In genomic region chr2:118473241-118473640, GRCh38 we compare ENCODE assay signal across 2 cellular contexts.
TF ChIP-seq lines count a peak whose summit lies in the region.

No MANE protein-coding gene starts in this region.

TF ChIP-seq in SK-N-SH treated with all-trans-retinoic acid at 6 μM for 48 hours, 23 proteins besides CTCF, POLR2A, EP300 and RAD21 (continued from another document):
- TF ChIP-seq, protein P1, sequence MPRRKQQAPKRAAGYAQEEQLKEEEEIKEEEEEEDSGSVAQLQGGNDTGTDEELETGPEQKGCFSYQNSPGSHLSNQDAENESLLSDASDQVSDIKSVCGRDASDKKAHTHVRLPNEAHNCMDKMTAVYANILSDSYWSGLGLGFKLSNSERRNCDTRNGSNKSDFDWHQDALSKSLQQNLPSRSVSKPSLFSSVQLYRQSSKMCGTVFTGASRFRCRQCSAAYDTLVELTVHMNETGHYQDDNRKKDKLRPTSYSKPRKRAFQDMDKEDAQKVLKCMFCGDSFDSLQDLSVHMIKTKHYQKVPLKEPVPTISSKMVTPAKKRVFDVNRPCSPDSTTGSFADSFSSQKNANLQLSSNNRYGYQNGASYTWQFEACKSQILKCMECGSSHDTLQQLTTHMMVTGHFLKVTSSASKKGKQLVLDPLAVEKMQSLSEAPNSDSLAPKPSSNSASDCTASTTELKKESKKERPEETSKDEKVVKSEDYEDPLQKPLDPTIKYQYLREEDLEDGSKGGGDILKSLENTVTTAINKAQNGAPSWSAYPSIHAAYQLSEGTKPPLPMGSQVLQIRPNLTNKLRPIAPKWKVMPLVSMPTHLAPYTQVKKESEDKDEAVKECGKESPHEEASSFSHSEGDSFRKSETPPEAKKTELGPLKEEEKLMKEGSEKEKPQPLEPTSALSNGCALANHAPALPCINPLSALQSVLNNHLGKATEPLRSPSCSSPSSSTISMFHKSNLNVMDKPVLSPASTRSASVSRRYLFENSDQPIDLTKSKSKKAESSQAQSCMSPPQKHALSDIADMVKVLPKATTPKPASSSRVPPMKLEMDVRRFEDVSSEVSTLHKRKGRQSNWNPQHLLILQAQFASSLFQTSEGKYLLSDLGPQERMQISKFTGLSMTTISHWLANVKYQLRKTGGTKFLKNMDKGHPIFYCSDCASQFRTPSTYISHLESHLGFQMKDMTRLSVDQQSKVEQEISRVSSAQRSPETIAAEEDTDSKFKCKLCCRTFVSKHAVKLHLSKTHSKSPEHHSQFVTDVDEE (CRISPR knock-in tag; IDR thresholded peaks at IDR 0.05) = no peak
- TF ChIP-seq, protein P2, sequence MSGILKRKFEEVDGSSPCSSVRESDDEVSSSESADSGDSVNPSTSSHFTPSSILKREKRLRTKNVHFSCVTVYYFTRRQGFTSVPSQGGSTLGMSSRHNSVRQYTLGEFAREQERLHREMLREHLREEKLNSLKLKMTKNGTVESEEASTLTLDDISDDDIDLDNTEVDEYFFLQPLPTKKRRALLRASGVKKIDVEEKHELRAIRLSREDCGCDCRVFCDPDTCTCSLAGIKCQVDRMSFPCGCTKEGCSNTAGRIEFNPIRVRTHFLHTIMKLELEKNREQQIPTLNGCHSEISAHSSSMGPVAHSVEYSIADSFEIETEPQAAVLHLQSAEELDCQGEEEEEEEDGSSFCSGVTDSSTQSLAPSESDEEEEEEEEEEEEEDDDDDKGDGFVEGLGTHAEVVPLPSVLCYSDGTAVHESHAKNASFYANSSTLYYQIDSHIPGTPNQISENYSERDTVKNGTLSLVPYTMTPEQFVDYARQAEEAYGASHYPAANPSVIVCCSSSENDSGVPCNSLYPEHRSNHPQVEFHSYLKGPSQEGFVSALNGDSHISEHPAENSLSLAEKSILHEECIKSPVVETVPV (CRISPR knock-in tag; IDR thresholded peaks at IDR 0.05) = no peak
- no peak for TF ChIP-seq RARB (CRISPR knock-in tag; IDR thresholded peaks at IDR 0.05)
- no peak for TF ChIP-seq ZNF70 (CRISPR knock-in tag; IDR thresholded peaks at IDR 0.05)

TF ChIP-seq in SK-N-SH, 30 proteins besides CTCF, POLR2A, EP300 and RAD21 (continued from another document):
- TF ChIP-seq TCF12 (IDR thresholded peaks at IDR 0.05) = no peak
- no peak for TF ChIP-seq SMC3 (IDR thresholded peaks at IDR 0.05; ENCODE audit: low read depth, low read length)
TF ChIP-seq in SK-N-SH: peak in this region for 0.
